ENCODE assay signal across 1 cellular context in the genomic region with DNA sequence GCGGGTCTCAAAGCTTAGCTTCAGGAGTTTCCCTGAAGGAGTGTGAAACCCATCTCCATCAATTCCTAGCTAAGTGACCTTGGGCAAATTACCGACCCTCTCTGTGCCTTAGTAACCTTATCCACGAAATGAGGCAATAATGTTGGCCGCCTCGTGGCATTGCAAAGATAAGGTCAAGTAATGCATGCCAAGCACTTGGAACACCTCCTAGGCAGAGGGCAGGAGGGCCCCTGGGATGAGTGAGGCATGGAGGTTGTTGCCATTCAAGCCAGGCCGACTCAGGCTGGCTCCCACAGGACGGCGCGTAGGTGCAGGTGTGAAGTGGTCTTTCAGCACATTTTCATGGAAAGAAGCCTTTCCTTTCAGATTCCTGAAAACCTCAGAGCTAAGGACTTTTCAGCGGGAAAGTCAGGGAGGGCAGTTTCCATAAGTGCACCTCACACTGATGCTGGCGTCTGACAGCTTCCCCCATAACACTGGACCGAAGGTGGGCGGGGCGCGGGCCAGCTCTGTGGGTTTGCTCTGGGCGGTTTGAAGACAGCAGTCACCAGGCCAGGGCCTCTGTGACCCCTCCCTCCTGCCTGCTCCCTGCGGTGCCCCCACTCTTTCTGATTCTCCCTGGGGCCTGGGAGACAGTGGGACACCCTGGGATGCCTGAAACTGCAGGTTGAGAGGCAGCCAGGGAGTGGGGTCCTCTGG.
TF ChIP-seq lines count a peak whose summit lies in the region.

No MANE protein-coding gene starts in this region.

TF ChIP-seq in GM23338, 12 proteins besides CTCF, POLR2A, EP300 and RAD21:
- TF ChIP-seq EZH2phosphoT487 (IDR thresholded peaks at IDR 0.05; ENCODE audit: unreplicated experiment), result no peak
- no peak for TF ChIP-seq POLR2AphosphoS5 (IDR thresholded peaks at IDR 0.05; ENCODE audit: low read depth)
- TF ChIP-seq ZNF331 (CRISPR knock-in tag; IDR thresholded peaks at IDR 0.05; ENCODE audit: low read depth), result no peak
- no peak for TF ChIP-seq JUNB (IDR thresholded peaks at IDR 0.05; ENCODE audit: unreplicated experiment)
- TF ChIP-seq, protein P1, sequence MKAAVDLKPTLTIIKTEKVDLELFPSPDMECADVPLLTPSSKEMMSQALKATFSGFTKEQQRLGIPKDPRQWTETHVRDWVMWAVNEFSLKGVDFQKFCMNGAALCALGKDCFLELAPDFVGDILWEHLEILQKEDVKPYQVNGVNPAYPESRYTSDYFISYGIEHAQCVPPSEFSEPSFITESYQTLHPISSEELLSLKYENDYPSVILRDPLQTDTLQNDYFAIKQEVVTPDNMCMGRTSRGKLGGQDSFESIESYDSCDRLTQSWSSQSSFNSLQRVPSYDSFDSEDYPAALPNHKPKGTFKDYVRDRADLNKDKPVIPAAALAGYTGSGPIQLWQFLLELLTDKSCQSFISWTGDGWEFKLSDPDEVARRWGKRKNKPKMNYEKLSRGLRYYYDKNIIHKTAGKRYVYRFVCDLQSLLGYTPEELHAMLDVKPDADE (IDR thresholded peaks at IDR 0.05), result no peak
- TF ChIP-seq, protein P2, sequence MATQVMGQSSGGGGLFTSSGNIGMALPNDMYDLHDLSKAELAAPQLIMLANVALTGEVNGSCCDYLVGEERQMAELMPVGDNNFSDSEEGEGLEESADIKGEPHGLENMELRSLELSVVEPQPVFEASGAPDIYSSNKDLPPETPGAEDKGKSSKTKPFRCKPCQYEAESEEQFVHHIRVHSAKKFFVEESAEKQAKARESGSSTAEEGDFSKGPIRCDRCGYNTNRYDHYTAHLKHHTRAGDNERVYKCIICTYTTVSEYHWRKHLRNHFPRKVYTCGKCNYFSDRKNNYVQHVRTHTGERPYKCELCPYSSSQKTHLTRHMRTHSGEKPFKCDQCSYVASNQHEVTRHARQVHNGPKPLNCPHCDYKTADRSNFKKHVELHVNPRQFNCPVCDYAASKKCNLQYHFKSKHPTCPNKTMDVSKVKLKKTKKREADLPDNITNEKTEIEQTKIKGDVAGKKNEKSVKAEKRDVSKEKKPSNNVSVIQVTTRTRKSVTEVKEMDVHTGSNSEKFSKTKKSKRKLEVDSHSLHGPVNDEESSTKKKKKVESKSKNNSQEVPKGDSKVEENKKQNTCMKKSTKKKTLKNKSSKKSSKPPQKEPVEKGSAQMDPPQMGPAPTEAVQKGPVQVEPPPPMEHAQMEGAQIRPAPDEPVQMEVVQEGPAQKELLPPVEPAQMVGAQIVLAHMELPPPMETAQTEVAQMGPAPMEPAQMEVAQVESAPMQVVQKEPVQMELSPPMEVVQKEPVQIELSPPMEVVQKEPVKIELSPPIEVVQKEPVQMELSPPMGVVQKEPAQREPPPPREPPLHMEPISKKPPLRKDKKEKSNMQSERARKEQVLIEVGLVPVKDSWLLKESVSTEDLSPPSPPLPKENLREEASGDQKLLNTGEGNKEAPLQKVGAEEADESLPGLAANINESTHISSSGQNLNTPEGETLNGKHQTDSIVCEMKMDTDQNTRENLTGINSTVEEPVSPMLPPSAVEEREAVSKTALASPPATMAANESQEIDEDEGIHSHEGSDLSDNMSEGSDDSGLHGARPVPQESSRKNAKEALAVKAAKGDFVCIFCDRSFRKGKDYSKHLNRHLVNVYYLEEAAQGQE (IDR thresholded peaks at IDR 0.05; ENCODE audit: unreplicated experiment), result no peak
